9 cellular contexts compared by ENCODE assay signal in genomic region chr1:940121-941026, GRCh38. TPM values are rescaled to one million over a fixed set of nuclear protein-coding genes. Genes with fewer than 3 reads are reported as not detected.
DNase-seq lines count a peak whose midpoint lies in the region; ATAC-seq, FAIRE-seq and TF ChIP-seq lines count a peak whose summit lies in the region.
"Had no signal": no experiment of that assay in that cellular context is flagged by ENCODE, and none has a peak within 500 bp of the region (broad histone marks: within the 10 kb centered on the region; RNA-seq: fewer than 3 reads in every experiment).

No MANE protein-coding gene starts in this region.

- H3K9ac ChIP-seq in GM12878 (ENCODE audit: control insufficient read depth, insufficient read depth, low read length): no peak overlapping the region

- no peaks in the 10 kb centered on the region for H3K79me2 ChIP-seq in GM12878 (ENCODE audit: control insufficient read depth, insufficient read depth, low read length)

- H2AFZ ChIP-seq in GM12878 (ENCODE audit: control insufficient read depth, low read depth, low read length): no peak overlapping the region

- peaks cover 5% of the 10 kb centered on the region for H3K36me3 Mint-ChIP-seq in activated CD4-positive, alpha-beta T cell treated with anti-CD3 and anti-CD28 coated beads for 36 hours (ENCODE audit: low read depth)

- peak; percentile 6 for ATAC-seq in activated CD4-positive, alpha-beta T cell treated with anti-CD3 and anti-CD28 coated beads for 36 hours
- ATAC-seq in GM12878: peak; percentile 33
- no peak for ATAC-seq in GM21515 (IDR thresholded peaks at IDR 0.05; ENCODE audit: unreplicated experiment)

- no TSS peak for BruUV-seq in GM12878 (replicated peaks; lab: Mats Ljungman, UMichigan)

- POLR2A ChIA-PET in activated CD4-positive, alpha-beta T cell treated with anti-CD3 and anti-CD28 coated beads for 36 hours (lab: Charles Lee): interaction anchor here (1.0 kb wide), 1 partner anchor 19 kb away, joined by 4 read pairs; the partner anchor contains the start of gene NOC2L
- POLR2A ChIA-PET in GM12878 (lab: Charles Lee): no interaction called here

- intact Hi-C loops in activated CD4-positive, alpha-beta T cell treated with anti-CD3 and anti-CD28 coated beads for 36 hours (cut with DNase I, micrococcal nuclease): loop anchor here (2.0 kb wide), 2 partner anchors 20 to 36 kb away; no protein-coding TSS in a partner anchor
- intact Hi-C loops in GM12878 (cut with micrococcal nuclease; ENCODE audit: unreplicated experiment): loop anchor here (5.0 kb wide), 1 partner anchor 33 kb away; no protein-coding TSS in a partner anchor

- CTCF ChIA-PET in activated CD4-positive, alpha-beta T cell treated with anti-CD3 and anti-CD28 coated beads for 36 hours (lab: Charles Lee): interaction anchor here (0.7 to 1.1 kb wide), 2 partner anchors 34 to 77 kb away, joined by 3 to 5 read pairs; no protein-coding TSS in a partner anchor
- CTCF ChIA-PET in GM12878 (lab: Yijun Ruan, JAX): interaction anchor here (0.6 to 1.6 kb wide), 4 partner anchors 18 to 76 kb away, joined by 3 to 5 read pairs (median 4); partner anchors contain the start of gene NOC2L

- TF ChIP-seq EP300 in GM12878 (IDR thresholded peaks at IDR 0.05; ENCODE audit: borderline replicate concordance in 1 of 2, control insufficient read depth in 1 of 2, low read depth in 2 of 2, low read length in 2 of 2): no peak

- H3K27me3 Mint-ChIP-seq in activated CD4-positive, alpha-beta T cell treated with anti-CD3 and anti-CD28 coated beads for 36 hours: peaks cover 17% of the 10 kb centered on the region

- TF ChIP-seq RAD21 in GM12878 (IDR thresholded peaks at IDR 0.05; ENCODE audit: insufficient read depth, low read depth, low read length): no peak

- 2% methylated on average over 74 of the region's 86 CpGs for WGBS in GM12878 (ENCODE audit: insufficient coverage, insufficient replicate concordance, low lambda C conversion rate, missing lambda C conversion rate)

- peaks cover 7% of the 10 kb centered on the region; the same call in 1 of the 2 replicates for H3K4me1 ChIP-seq in GM12878 (ENCODE audit: control insufficient read depth, insufficient read depth, low read length)

- in situ Hi-C loops in GM12878 (cut with MboI): no loop called here

- peaks cover 8% of the 10 kb centered on the region for H3K4me1 Mint-ChIP-seq in activated CD4-positive, alpha-beta T cell treated with anti-CD3 and anti-CD28 coated beads for 36 hours

- TF ChIP-seq POLR2A in GM12878 (IDR thresholded peaks at IDR 0.05; ENCODE audit: low read depth, low read length): no peak

- peak overlapping the region; percentile 11 for H3K4me2 ChIP-seq in GM12878 (ENCODE audit: control insufficient read depth, insufficient read depth)

- no peak for FAIRE-seq in GM12878 (lab: Jason Lieb, UNC)

- H3K9me3 Mint-ChIP-seq in activated CD4-positive, alpha-beta T cell treated with anti-CD3 and anti-CD28 coated beads for 36 hours (ENCODE audit: low read depth): no peaks in the 10 kb centered on the region

- peak overlapping the region; percentile 22; the same call in 1 of the 2 replicates for H3K4me3 ChIP-seq in GM12878
- H3K4me3 ChIP-seq in skin epidermis: peak overlapping the region in 6 of 7 experiments; percentile 15 to 28 (median 21)

- peaks cover 6 to 8% of the 10 kb centered on the region in 2 experiments for H3K27me3 ChIP-seq in GM12878 (replicated peaks in 1 of 2; ENCODE audit: control insufficient read depth in 2 of 2, insufficient read depth in 2 of 2, low read length in 1 of 2)

- H4K20me1 ChIP-seq in GM12878 (ENCODE audit: control insufficient read depth, insufficient read depth): no peaks in the 10 kb centered on the region

- no peaks in the 10 kb centered on the region for H3K9me3 ChIP-seq in GM12878 (replicated peaks; ENCODE audit: control insufficient read depth, insufficient read depth, low read length)

- no peak for TF ChIP-seq CTCF in GM12878 (IDR thresholded peaks at IDR 0.05 in 2 of 3, conservative IDR thresholded peaks at IDR 0.05 in 1 of 3; ENCODE audit: control insufficient read depth in 2 of 3, extremely low read depth in 1 of 3, insufficient read depth in 1 of 3, low read depth in 3 of 3, low read length in 3 of 3)

- DNase-seq in activated CD4-positive, alpha-beta T cell treated with anti-CD3 and anti-CD28 coated beads for 36 hours: peak; percentile 44
- DNase-seq in activated CD4-positive, alpha-beta T cell treated with anti-CD3 and anti-CD28 coated beads, Interleukin-2, amount 50 U/mL, for 4 hours: no peak
- DNase-seq in NCI-H2227 treated with DMSO at 0.1 percent for 48 hours (lab: John Stamatoyannopoulos, UW) (peak; percentile 82), GM12878 (ENCODE audit: low read depth, low spot score) (no peak), iPS-NIHi11 (ENCODE audit: low spot score) (peak; percentile 78)
- no peak for DNase-seq in stimulated activated CD4-positive, alpha-beta T cell treated with anti-CD3 and anti-CD28 coated beads, Interleukin-2, amount 100 ng/mL, for 48 hours

- no peak overlapping the region for H3K27ac Mint-ChIP-seq in activated CD4-positive, alpha-beta T cell treated with anti-CD3 and anti-CD28 coated beads for 36 hours

- RAD21 ChIA-PET in GM12878 (lab: Charles Lee; ENCODE audit: unreplicated experiment): interaction anchor here (1.0 to 4.1 kb wide), 2 partner anchors 26 to 35 kb away, joined by 4 to 20 read pairs; partner anchors contain the start of gene PLEKHN1

- H3K36me3 ChIP-seq in GM12878 (ENCODE audit: control insufficient read depth in 2 of 2, insufficient read depth in 2 of 2, low read length in 1 of 2): peaks cover 0 to 1% of the 10 kb centered on the region in 2 experiments; a peak in 1 of 4 replicates

- H3K27ac ChIP-seq in GM12878 (ENCODE audit: control insufficient read depth, insufficient read depth) (no peak overlapping the region), skin epidermis (peak overlapping the region in 2 of 21 experiments; percentile 3 to 35)

- SMC1A ChIA-PET in GM12878 (lab: Charles Lee; ENCODE audit: uncharacterized antibody, unreplicated experiment): interaction anchor here (0.9 kb wide), 1 partner anchor 35 kb away, joined by 3 read pairs; no protein-coding TSS in a partner anchor

- peak overlapping the region; percentile 10 for H3K4me3 Mint-ChIP-seq in activated CD4-positive, alpha-beta T cell treated with anti-CD3 and anti-CD28 coated beads for 36 hours

RNA-seq across cellular contexts. Expression of gene SAMD11, which starts 16.7 kb away (rescaled TPM):
- total RNA-seq in activated CD4-positive, alpha-beta T cell treated with anti-CD3 and anti-CD28 coated beads for 36 hours: not detected
- total RNA-seq in GM12878 (2013; cell fraction: nucleolus; rRNA removed): not detected in 2 replicates
- total RNA-seq in GM12878 (2014; rRNA removed): not detected in 2 replicates
- total RNA-seq in GM12878 (2014; rRNA removed; fragmentation: Illumina TruSeq; extraction: Trizol): not detected in 2 replicates
- not detected in 2 replicates for total RNA-seq in GM12878 (2021)
- not detected for polyA plus RNA-seq in GM12878 (2011; ENCODE audit: low read depth)
- not detected in 2 replicates for polyA plus RNA-seq in GM12878 (2011; rRNA removed)
- 0.03 TPM in 1 of 2 replicates, not detected in the other for polyA plus RNA-seq in GM12878 (2011; cell fraction: cytosol; rRNA removed)
- 0.10 TPM in 1 of 2 replicates, not detected in the other for polyA plus RNA-seq in GM12878 (2011; cell fraction: nucleus; rRNA removed)
- polyA plus RNA-seq in GM12878 (2012): 0.08 TPM in 1 of 2 replicates, not detected in the other
- polyA plus RNA-seq in GM12878 (2014; fragmentation: Illumina TruSeq; extraction: Trizol): not detected in 2 replicates
- under 1 TPM in 1 of 2 experiments, not detected in 1; 0.04 TPM for polyA plus RNA-seq in GM12878 (2014; fragmentation: Nextera tagmentation; extraction: Ambion mirVana)
- polyA plus RNA-seq in GM12878 (2014; rRNA removed): 0.29 TPM in 1 of 2 replicates, not detected in the other
- polyA plus RNA-seq in GM12878 (2016; fragmentation: Nextera tagmentation; extraction: Ambion mirVana): under 1 TPM; 0.09 to 0.31 TPM
- polyA minus RNA-seq in GM12878 (2011; rRNA and poly(A)+ RNA removed): not detected in 2 replicates
- polyA minus RNA-seq in GM12878 (2011; cell fraction: cytosol; rRNA and poly(A)+ RNA removed): 4.3 and 4.5 TPM in 2 replicates
- 0.19 and 0.24 TPM in 2 replicates for polyA minus RNA-seq in GM12878 (2011; cell fraction: nucleus; rRNA and poly(A)+ RNA removed)

RNA-seq across cellular contexts. Expression of gene NOC2L, which starts 18.7 kb away (rescaled TPM):
- 100 to 1,000 TPM; 112 to 134 TPM for total RNA-seq in activated CD4-positive, alpha-beta T cell treated with anti-CD3 and anti-CD28 coated beads for 36 hours
- total RNA-seq in GM12878 (2013; cell fraction: nucleolus; rRNA removed): 45.4 and 56.2 TPM in 2 replicates
- total RNA-seq in GM12878 (2014; rRNA removed) (92.5 and 107 TPM in 2 replicates), GM12878 (2014; rRNA removed; fragmentation: Illumina TruSeq; extraction: Trizol) (44.7 and 52.5 TPM in 2 replicates), GM12878 (2021) (115 and 132 TPM in 2 replicates)
- 20.8 TPM for polyA plus RNA-seq in GM12878 (2011; ENCODE audit: low read depth)
- polyA plus RNA-seq in GM12878 (2011; rRNA removed) (19.2 and 40.7 TPM in 2 replicates), GM12878 (2014; fragmentation: Illumina TruSeq; extraction: Trizol) (26.6 and 48.6 TPM in 2 replicates), GM12878 (2014; fragmentation: Nextera tagmentation; extraction: Ambion mirVana) (1 to 10 TPM; 1.3 to 4.6 TPM), GM12878 (2014; rRNA removed) (76.1 and 88.9 TPM in 2 replicates), GM12878 (2016; fragmentation: Nextera tagmentation; extraction: Ambion mirVana) (100 to 1,000 TPM; 154 to 171 TPM)
- 66.9 and 84.3 TPM in 2 replicates for polyA plus RNA-seq in GM12878 (2011; cell fraction: cytosol; rRNA removed)
- polyA plus RNA-seq in GM12878 (2011; cell fraction: nucleus; rRNA removed): 106 and 173 TPM in 2 replicates
- polyA plus RNA-seq in GM12878 (2012): 46.1 and 49.2 TPM in 2 replicates
- polyA minus RNA-seq in GM12878 (2011; rRNA and poly(A)+ RNA removed): 52.2 and 87.7 TPM in 2 replicates
- 42.2 and 44.6 TPM in 2 replicates for polyA minus RNA-seq in GM12878 (2011; cell fraction: cytosol; rRNA and poly(A)+ RNA removed)
- polyA minus RNA-seq in GM12878 (2011; cell fraction: nucleus; rRNA and poly(A)+ RNA removed): 16.1 and 33.3 TPM in 2 replicates

RNA-seq across cellular contexts. Expression of gene KLHL17, which starts 20.0 kb away (rescaled TPM):
- total RNA-seq in activated CD4-positive, alpha-beta T cell treated with anti-CD3 and anti-CD28 coated beads for 36 hours: 10 to 100 TPM; 16.8 to 21.7 TPM
- total RNA-seq in GM12878 (2013; cell fraction: nucleolus; rRNA removed): 40.7 and 42.9 TPM in 2 replicates
- 14.9 and 18.2 TPM in 2 replicates for total RNA-seq in GM12878 (2014; rRNA removed)
- total RNA-seq in GM12878 (2014; rRNA removed; fragmentation: Illumina TruSeq; extraction: Trizol): 3.6 and 4.0 TPM in 2 replicates
- total RNA-seq in GM12878 (2021): 27.2 and 30.6 TPM in 2 replicates
- polyA plus RNA-seq in GM12878 (2011; ENCODE audit: low read depth): 5.1 TPM
- polyA plus RNA-seq in GM12878 (2011; rRNA removed): 3.5 and 8.4 TPM in 2 replicates
- polyA plus RNA-seq in GM12878 (2011; cell fraction: cytosol; rRNA removed): 10.9 and 20.3 TPM in 2 replicates
- 410 and 507 TPM in 2 replicates for polyA plus RNA-seq in GM12878 (2011; cell fraction: nucleus; rRNA removed)
- polyA plus RNA-seq in GM12878 (2012): 14.6 and 20.2 TPM in 2 replicates
- 0.32 and 2.3 TPM in 2 replicates for polyA plus RNA-seq in GM12878 (2014; fragmentation: Illumina TruSeq; extraction: Trizol)
- polyA plus RNA-seq in GM12878 (2014; fragmentation: Nextera tagmentation; extraction: Ambion mirVana): under 1 TPM; 0.03 to 0.35 TPM
- polyA plus RNA-seq in GM12878 (2014; rRNA removed): 28.2 and 35.0 TPM in 2 replicates
- 1 to 10 TPM; 1.3 to 6.6 TPM for polyA plus RNA-seq in GM12878 (2016; fragmentation: Nextera tagmentation; extraction: Ambion mirVana)
- 3.4 and 6.7 TPM in 2 replicates for polyA minus RNA-seq in GM12878 (2011; rRNA and poly(A)+ RNA removed)
- polyA minus RNA-seq in GM12878 (2011; cell fraction: cytosol; rRNA and poly(A)+ RNA removed): 2.9 and 4.7 TPM in 2 replicates
- 30.2 and 35.6 TPM in 2 replicates for polyA minus RNA-seq in GM12878 (2011; cell fraction: nucleus; rRNA and poly(A)+ RNA removed)

RNA-seq across cellular contexts. Expression of gene PLEKHN1, which starts 25.9 kb away (rescaled TPM):
- 1 to 10 TPM; 1.1 to 1.4 TPM for total RNA-seq in activated CD4-positive, alpha-beta T cell treated with anti-CD3 and anti-CD28 coated beads for 36 hours
- total RNA-seq in GM12878 (2013; cell fraction: nucleolus; rRNA removed): 0.29 and 0.39 TPM in 2 replicates
- total RNA-seq in GM12878 (2014; rRNA removed) (0.22 and 0.23 TPM in 2 replicates), GM12878 (2014; rRNA removed; fragmentation: Illumina TruSeq; extraction: Trizol) (not detected in 2 replicates), GM12878 (2021) (0.26 and 0.43 TPM in 2 replicates)
- not detected for polyA plus RNA-seq in GM12878 (2011; ENCODE audit: low read depth)
- polyA plus RNA-seq in GM12878 (2011; rRNA removed) (0.04 TPM in 1 of 2 replicates, not detected in the other), GM12878 (2014; fragmentation: Illumina TruSeq; extraction: Trizol) (not detected in 2 replicates), GM12878 (2014; fragmentation: Nextera tagmentation; extraction: Ambion mirVana) (not detected), GM12878 (2014; rRNA removed) (0.14 and 0.70 TPM in 2 replicates), GM12878 (2016; fragmentation: Nextera tagmentation; extraction: Ambion mirVana) (not detected)
- 0.01 and 0.05 TPM in 2 replicates for polyA plus RNA-seq in GM12878 (2011; cell fraction: cytosol; rRNA removed)
- polyA plus RNA-seq in GM12878 (2011; cell fraction: nucleus; rRNA removed): 0.67 and 0.78 TPM in 2 replicates
- 0.24 and 0.51 TPM in 2 replicates for polyA plus RNA-seq in GM12878 (2012)
- polyA minus RNA-seq in GM12878 (2011; rRNA and poly(A)+ RNA removed): not detected in 2 replicates
- polyA minus RNA-seq in GM12878 (2011; cell fraction: cytosol; rRNA and poly(A)+ RNA removed): not detected in 2 replicates
- polyA minus RNA-seq in GM12878 (2011; cell fraction: nucleus; rRNA and poly(A)+ RNA removed): 0.29 and 0.48 TPM in 2 replicates
- total RNA-seq: temporal lobe had no signal

RNA-seq across cellular contexts. Expression of gene PERM1, which starts 41.5 kb away (rescaled TPM):
- total RNA-seq in activated CD4-positive, alpha-beta T cell treated with anti-CD3 and anti-CD28 coated beads for 36 hours: not detected
- total RNA-seq in GM12878 (2013; cell fraction: nucleolus; rRNA removed): not detected in 2 replicates
- total RNA-seq in GM12878 (2014; rRNA removed) (not detected in 2 replicates), GM12878 (2014; rRNA removed; fragmentation: Illumina TruSeq; extraction: Trizol) (not detected in 2 replicates), GM12878 (2021) (not detected in 2 replicates)
- not detected for polyA plus RNA-seq in GM12878 (2011; ENCODE audit: low read depth)
- polyA plus RNA-seq in GM12878 (2011; rRNA removed) (not detected in 2 replicates), GM12878 (2014; fragmentation: Illumina TruSeq; extraction: Trizol) (not detected in 2 replicates), GM12878 (2014; fragmentation: Nextera tagmentation; extraction: Ambion mirVana) (not detected), GM12878 (2014; rRNA removed) (not detected in 2 replicates), GM12878 (2016; fragmentation: Nextera tagmentation; extraction: Ambion mirVana) (not detected)
- 0.02 TPM in 1 of 2 replicates, not detected in the other for polyA plus RNA-seq in GM12878 (2011; cell fraction: cytosol; rRNA removed)
- not detected in 2 replicates for polyA plus RNA-seq in GM12878 (2011; cell fraction: nucleus; rRNA removed)
- polyA plus RNA-seq in GM12878 (2012): 0.30 and 0.38 TPM in 2 replicates
- polyA minus RNA-seq in GM12878 (2011; rRNA and poly(A)+ RNA removed): not detected in 2 replicates
- not detected in 2 replicates for polyA minus RNA-seq in GM12878 (2011; cell fraction: cytosol; rRNA and poly(A)+ RNA removed)
- not detected in 2 replicates for polyA minus RNA-seq in GM12878 (2011; cell fraction: nucleus; rRNA and poly(A)+ RNA removed)

Comparison
In these comparisons a context has a peak if more than half of its experiments do, and no peak if none do; other contexts are left out.
1. DNase-seq: peak in activated CD4-positive, alpha-beta T cell treated with anti-CD3 and anti-CD28 coated beads for 36 hours (single experiment), NCI-H2227 treated with DMSO at 0.1 percent for 48 hours (single experiment) and iPS-NIHi11 (single experiment); none in activated CD4-positive, alpha-beta T cell treated with anti-CD3 and anti-CD28 coated beads, Interleukin-2, amount 50 U/mL, for 4 hours (0 of 2), GM12878 (single experiment) and stimulated activated CD4-positive, alpha-beta T cell treated with anti-CD3 and anti-CD28 coated beads, Interleukin-2, amount 100 ng/mL, for 48 hours (0 of 2).